In the genomic region with DNA sequence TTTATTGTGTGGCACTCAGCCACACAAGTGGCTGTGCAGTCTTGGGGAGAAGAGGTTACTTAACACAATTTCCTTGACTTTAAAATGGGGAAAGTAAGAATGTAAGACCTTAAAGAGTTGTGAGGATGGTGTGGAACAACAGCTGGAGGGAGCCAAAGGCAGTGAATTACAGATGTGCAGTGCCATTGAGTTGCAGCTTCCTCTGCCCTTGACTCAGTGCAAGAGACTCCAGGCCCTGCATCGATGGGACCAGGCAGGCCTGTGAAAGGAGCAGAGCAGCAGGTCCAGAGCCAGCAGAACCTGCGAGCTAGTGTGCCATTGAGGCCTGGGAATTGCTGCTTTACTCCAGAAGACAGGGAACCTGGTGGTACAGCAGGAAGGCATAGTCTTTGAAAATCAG, we compare ENCODE assay signal across 26 cellular contexts. TPM values are rescaled to one million over a fixed set of nuclear protein-coding genes. Genes with fewer than 3 reads are reported as not detected.
DNase-seq lines count a peak whose midpoint lies in the region; ATAC-seq and TF ChIP-seq lines count a peak whose summit lies in the region.
"Had no signal": no experiment of that assay in that cellular context is flagged by ENCODE, and none has a peak within 500 bp of the region (broad histone marks: within the 10 kb centered on the region; RNA-seq: fewer than 3 reads in every experiment).

No MANE protein-coding gene starts in this region.

- H3K36me3 Mint-ChIP-seq in WTC11 = no peaks in the 10 kb centered on the region
- H3K36me3 Mint-ChIP-seq: immature natural killer cell had no signal

- H3K4me3 ChIP-seq in left ventricle myocardium inferior (no peak overlapping the region), vagina (no peak overlapping the region), transverse colon (no peak overlapping the region)
- H3K4me3 ChIP-seq: A549, gastroesophageal sphincter, psoas muscle had no signal

- no peaks in the 10 kb centered on the region for H3K9me3 ChIP-seq in left ventricle myocardium inferior (replicated peaks)
- no peaks in the 10 kb centered on the region for H3K9me3 ChIP-seq in vagina
- no peaks in the 10 kb centered on the region for H3K9me3 ChIP-seq in transverse colon
- H3K9me3 ChIP-seq: A549, gastroesophageal sphincter, psoas muscle had no signal

- in situ Hi-C loops in transverse colon (cut with MboI; ENCODE audit: low pct_ligation_motif_present in 1 of 4, low pct_unique_long_range_greater_than_20kb in 1 of 4, low sequenced_read_pairs in 3 of 4) = no loop called here

- intact Hi-C loops in Right ventricle myocardium superior (cut with DNase I) (no loop called here), left ventricle myocardium inferior (cut with micrococcal nuclease) (no loop called here), vagina (cut with DNase I) (no loop called here), transverse colon (cut with DNase I; ENCODE audit: low total_unique reads) (no loop called here)

- ATAC-seq in Right ventricle myocardium superior (ENCODE audit: poor library complexity) (peak; percentile 34), WTC11 (peak; percentile 41; the same call in 1 of the 2 replicates), GM18505 (IDR thresholded peaks at IDR 0.05; ENCODE audit: unreplicated experiment) (no peak)
- ATAC-seq: A549, gastroesophageal sphincter had no signal

- POLR2A ChIA-PET in WTC11 (lab: Charles Lee) = no interaction called here

- H3K9me3 Mint-ChIP-seq in WTC11 = peaks cover 1% of the 10 kb centered on the region; the same call in 1 of the 2 replicates
- H3K9me3 Mint-ChIP-seq: immature natural killer cell had no signal

- peak overlapping the region; percentile 71 for H3K27ac Mint-ChIP-seq in WTC11
- H3K27ac Mint-ChIP-seq: B cell, naive B cell had no signal

- H3K4me1 ChIP-seq in left ventricle myocardium inferior (peaks cover 63% of the 10 kb centered on the region), vagina (peaks cover 4% of the 10 kb centered on the region), transverse colon (no peaks in the 10 kb centered on the region)
- H3K4me1 ChIP-seq: A549 had no signal

- 69 to 75% methylated on average over 2 of the region's 2 CpGs for WGBS in transverse colon (ENCODE audit: low coverage in 1 of 2), 2 donors

- no peaks in the 10 kb centered on the region for H3K27me3 Mint-ChIP-seq in WTC11 (ENCODE audit: low read depth)
- H3K27me3 Mint-ChIP-seq: B cell, naive B cell had no signal

- DNase-seq in Right ventricle myocardium superior = no peak
- DNase-seq in left ventricle myocardium inferior = no peak
- DNase-seq in WTC11 (ENCODE audit: low spot score) = no peak
- peak; percentile 25 for DNase-seq in fibroblast of peridontal ligament (ENCODE audit: extremely low read depth)
- DNase-seq in vagina (ENCODE audit: extremely low spot score in 2 of 2) = no peak
- DNase-seq in superior temporal gyrus (ENCODE audit: extremely low spot score) = no peak
- no peak for DNase-seq in transverse colon
- DNase-seq: activated CD4-positive, alpha-beta T cell treated with anti-CD3 and anti-CD28 coated beads for 48 hours; activated CD8-positive, alpha-beta memory T cell treated with anti-CD3 and anti-CD28 coated beads for 24 hours; activated effector memory CD4-positive, alpha-beta T cell treated with Interleukin-2 at 50 U/mL for 16 hours; DMS153; H7; hypothalamus; immature natural killer cell; KBM-7; MM.1S; naive B cell; NCI-H2029 treated with DMSO at 0.1 percent for 48 hours; NCI-H774; nucleus accumbens; psoas muscle; stimulated activated naive CD4-positive, alpha-beta T cell treated with Interleukin-2 at 50 U/mL for 16 hours had no signal

- TF ChIP-seq POLR2A in vagina (IDR thresholded peaks at IDR 0.05) (no peak), transverse colon (IDR thresholded peaks at IDR 0.05) (no peak), GM18505 (IDR thresholded peaks at IDR 0.05; ENCODE audit: borderline replicate concordance, extremely low read depth, insufficient read depth, insufficient read length) (no peak)

- H3K4me1 Mint-ChIP-seq in WTC11 = peaks cover 38% of the 10 kb centered on the region

- H3K27ac ChIP-seq in left ventricle myocardium inferior (replicated peaks) = no peak overlapping the region
- H3K27ac ChIP-seq in vagina = peak overlapping the region; percentile 51
- H3K27ac ChIP-seq in transverse colon = no peak overlapping the region
- H3K27ac ChIP-seq: A549, gastroesophageal sphincter, psoas muscle had no signal

- H3K27me3 ChIP-seq in left ventricle myocardium inferior (ENCODE audit: low read depth) (no peaks in the 10 kb centered on the region), vagina (no peaks in the 10 kb centered on the region), transverse colon (no peaks in the 10 kb centered on the region)
- H3K27me3 ChIP-seq: gastroesophageal sphincter had no signal

- TF ChIP-seq CTCF in left ventricle myocardium inferior (IDR thresholded peaks at IDR 0.05; ENCODE audit: borderline replicate concordance) (no peak), WTC11 (IDR thresholded peaks at IDR 0.05) (no peak), vagina (IDR thresholded peaks at IDR 0.05) (no peak), transverse colon (IDR thresholded peaks at IDR 0.05) (no peak)

- H3K36me3 ChIP-seq in left ventricle myocardium inferior = no peaks in the 10 kb centered on the region
- H3K36me3 ChIP-seq in vagina = no peaks in the 10 kb centered on the region
- H3K36me3 ChIP-seq in transverse colon = no peaks in the 10 kb centered on the region
- H3K36me3 ChIP-seq: gastroesophageal sphincter had no signal

- H3K4me3 Mint-ChIP-seq in WTC11 = no peak overlapping the region
- H3K4me3 Mint-ChIP-seq: B cell, immature natural killer cell, naive B cell had no signal

- CTCF ChIA-PET in WTC11 (lab: Charles Lee) = interaction anchor here (1.0 to 1.4 kb wide), 2 partner anchors 12 to 14 kb away, joined by 3 to 5 read pairs; no protein-coding TSS in a partner anchor

- no peak for TF ChIP-seq EP300 in transverse colon (IDR thresholded peaks at IDR 0.05; ENCODE audit: low read depth)

TF ChIP-seq in WTC11, 78 proteins besides CTCF, POLR2A, EP300 and RAD21:
- TF ChIP-seq, protein P1, sequence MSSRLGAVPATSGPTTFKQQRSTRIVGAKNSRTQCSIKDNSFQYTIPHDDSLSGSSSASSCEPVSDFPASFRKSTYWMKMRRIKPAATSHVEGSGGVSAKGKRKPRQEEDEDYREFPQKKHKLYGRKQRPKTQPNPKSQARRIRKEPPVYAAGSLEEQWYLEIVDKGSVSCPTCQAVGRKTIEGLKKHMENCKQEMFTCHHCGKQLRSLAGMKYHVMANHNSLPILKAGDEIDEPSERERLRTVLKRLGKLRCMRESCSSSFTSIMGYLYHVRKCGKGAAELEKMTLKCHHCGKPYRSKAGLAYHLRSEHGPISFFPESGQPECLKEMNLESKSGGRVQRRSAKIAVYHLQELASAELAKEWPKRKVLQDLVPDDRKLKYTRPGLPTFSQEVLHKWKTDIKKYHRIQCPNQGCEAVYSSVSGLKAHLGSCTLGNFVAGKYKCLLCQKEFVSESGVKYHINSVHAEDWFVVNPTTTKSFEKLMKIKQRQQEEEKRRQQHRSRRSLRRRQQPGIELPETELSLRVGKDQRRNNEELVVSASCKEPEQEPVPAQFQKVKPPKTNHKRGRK (CRISPR knock-in tag; IDR thresholded peaks at IDR 0.05; ENCODE audit: borderline replicate concordance) = no peak
- TF ChIP-seq ESRRA (CRISPR knock-in tag; IDR thresholded peaks at IDR 0.05; ENCODE audit: borderline replicate concordance) (no peak), ZNF219 (CRISPR knock-in tag; IDR thresholded peaks at IDR 0.05; ENCODE audit: borderline replicate concordance) (no peak), ELF4 (CRISPR knock-in tag; IDR thresholded peaks at IDR 0.05; ENCODE audit: low read depth) (no peak), NR3C1 (CRISPR knock-in tag; conservative IDR thresholded peaks at IDR 0.05; ENCODE audit: low read depth) (no peak), OVOL2 (CRISPR knock-in tag; IDR thresholded peaks at IDR 0.05; ENCODE audit: borderline replicate concordance) (no peak)
- TF ChIP-seq, protein P2, sequence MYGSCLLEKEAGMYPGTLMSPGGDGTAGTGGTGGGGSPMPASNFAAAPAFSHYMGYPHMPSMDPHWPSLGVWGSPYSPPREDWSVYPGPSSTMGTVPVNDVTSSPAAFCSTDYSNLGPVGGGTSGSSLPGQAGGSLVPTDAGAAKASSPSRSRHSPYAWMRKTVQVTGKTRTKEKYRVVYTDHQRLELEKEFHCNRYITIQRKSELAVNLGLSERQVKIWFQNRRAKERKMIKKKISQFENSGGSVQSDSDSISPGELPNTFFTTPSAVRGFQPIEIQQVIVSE (CRISPR knock-in tag; IDR thresholded peaks at IDR 0.05; ENCODE audit: borderline replicate concordance) = no peak

RNA-seq across cellular contexts. Expression of a gene that starts 27.2 kb away (rescaled TPM):
- 16.9 TPM for total RNA-seq in Right ventricle myocardium superior
- 23.7 TPM for total RNA-seq in left ventricle myocardium inferior
- total RNA-seq in WTC11 (2021) = 13.7 to 16.9 TPM (median 16.1 TPM) in 3 replicates
- 24.6 TPM for total RNA-seq in vagina
- total RNA-seq in transverse colon = 10 to 100 TPM; 10.3 to 16.8 (median 14.2) TPM

RNA-seq across cellular contexts. Expression of a gene that starts 56.8 kb away (rescaled TPM):
- total RNA-seq in Right ventricle myocardium superior (21.0 TPM), left ventricle myocardium inferior (25.3 TPM), WTC11 (2021) (116 to 121 TPM (median 118 TPM) in 3 replicates), vagina (26.0 TPM), transverse colon (10 to 100 TPM in 2 of 4 donors, 1 to 10 TPM in 1, not detected in 1; 1.4 to 16.4 (median 10.1) TPM)
